ENCODE assay signal across 18 cellular contexts in genomic region chr21:28899744-28900143, GRCh38.
DNase-seq lines count a peak whose midpoint lies in the region; ATAC-seq and TF ChIP-seq lines count a peak whose summit lies in the region.
"Had no signal": no experiment of that assay in that cellular context is flagged by ENCODE, and none has a peak within 500 bp of the region (broad histone marks: within the 10 kb centered on the region; RNA-seq: fewer than 3 reads in every experiment).

No MANE protein-coding gene starts in this region.

- H3K79me2 ChIP-seq in GM23248 (ENCODE audit: insufficient read depth): no peaks in the 10 kb centered on the region

- H3K27me3 Mint-ChIP-seq in activated T-helper 17 cell treated with anti-CD3 and anti-CD28 coated beads, Interleukin-2, amount 50 U/mL, for 72 hours: peaks cover 3% of the 10 kb centered on the region

- in situ Hi-C loops in GM23248 (cut with MboI) (no loop called here), GM13977 (cut with MboI; ENCODE audit: low pct_unique_long_range_greater_than_20kb, low sequenced_read_pairs, unreplicated experiment) (no loop called here)

- no peaks in the 10 kb centered on the region for H3K36me3 ChIP-seq in GM23248 (ENCODE audit: low read depth)
- H3K36me3 ChIP-seq: lower lobe of right lung, WERI-Rb-1 had no signal

- no peak for TF ChIP-seq CTCF in fibroblast of pulmonary artery (IDR thresholded peaks at IDR 0.05; ENCODE audit: low read length, missing control alignments)
- TF ChIP-seq CTCF in GM13977 (IDR thresholded peaks at IDR 0.05; ENCODE audit: extremely low read depth, insufficient read depth, missing control alignments): no peak

- no peaks in the 10 kb centered on the region for H3K27me3 ChIP-seq in GM23248 (replicated peaks; ENCODE audit: insufficient read depth)

- H3K9me3 ChIP-seq in GM23248 (ENCODE audit: low read depth): no peaks in the 10 kb centered on the region
- H3K9me3 ChIP-seq: lower lobe of right lung had no signal

- peak overlapping the region; percentile 18 for H3K4me2 ChIP-seq in GM23248 (ENCODE audit: unreplicated experiment)

- no peak overlapping the region for H3K27ac Mint-ChIP-seq in activated T-helper 17 cell treated with anti-CD3 and anti-CD28 coated beads, Interleukin-2, amount 50 U/mL, for 72 hours
- H3K27ac Mint-ChIP-seq: naive B cell had no signal

- H3K9me3 Mint-ChIP-seq in activated T-helper 17 cell treated with anti-CD3 and anti-CD28 coated beads, Interleukin-2, amount 50 U/mL, for 72 hours: no peaks in the 10 kb centered on the region

- H3K4me1 Mint-ChIP-seq in activated T-helper 17 cell treated with anti-CD3 and anti-CD28 coated beads, Interleukin-2, amount 50 U/mL, for 72 hours: no peaks in the 10 kb centered on the region
- H3K4me1 Mint-ChIP-seq: naive B cell had no signal

- H3K27ac ChIP-seq in GM23248: peak overlapping the region; percentile 50
- H3K27ac ChIP-seq: lower lobe of right lung, WERI-Rb-1 had no signal

- H2AFZ ChIP-seq in GM23248: no peak overlapping the region

- H3K9ac ChIP-seq in GM23248: 0 out of 2 replicates have a peak overlapping the region, but pooled peaks have one; percentile 46

- peaks cover 7% of the 10 kb centered on the region for H3K4me1 ChIP-seq in GM23248 (ENCODE audit: insufficient read depth)
- H3K4me1 ChIP-seq: lower lobe of right lung had no signal

- H3K36me3 Mint-ChIP-seq in activated T-helper 17 cell treated with anti-CD3 and anti-CD28 coated beads, Interleukin-2, amount 50 U/mL, for 72 hours (ENCODE audit: low read depth): no peaks in the 10 kb centered on the region

- H3K4me3 ChIP-seq in GM23248 (no peak overlapping the region), fibroblast of pulmonary artery (replicated peaks; ENCODE audit: low read depth, low read length) (no peak overlapping the region)
- H3K4me3 ChIP-seq: lower lobe of right lung had no signal

- ATAC-seq in activated T-helper 17 cell treated with anti-CD3 and anti-CD28 coated beads, Interleukin-2, amount 50 U/mL, for 72 hours (replicated peaks): peak; percentile 46
- no peak for ATAC-seq in HG03565 (IDR thresholded peaks at IDR 0.05; ENCODE audit: unreplicated experiment)
- ATAC-seq: lower lobe of right lung, Panc1 had no signal

- no peak overlapping the region for H3K4me3 Mint-ChIP-seq in activated T-helper 17 cell treated with anti-CD3 and anti-CD28 coated beads, Interleukin-2, amount 50 U/mL, for 72 hours
- H3K4me3 Mint-ChIP-seq: naive B cell had no signal

- no peaks in the 10 kb centered on the region for H3K9me2 ChIP-seq in GM23248 (ENCODE audit: insufficient read depth)

- DNase-seq in A172 (ENCODE audit: low spot score) (peak; percentile 30), GM23248 (peak; percentile 87), fibroblast of pulmonary artery (ENCODE audit: low read depth) (peak; percentile 66), retina (no peak), GM13977 (ENCODE audit: low spot score) (no peak), NOMO-1 (lab: John Stamatoyannopoulos, UW; ENCODE audit: unreplicated experiment in 2 of 2) (no peak)
- DNase-seq: activated gamma-delta T cell treated with Interleukin-2 at 50 U/mL for 16 hours; Calu3; effector memory CD4-positive, alpha-beta T cell; lower lobe of right lung; naive B cell; NCI-H2029 treated with DMSO at 0.1 percent for 48 hours; NCI-H526; posterior cingulate gyrus; WERI-Rb-1 had no signal

- H4K20me1 ChIP-seq in GM23248 (ENCODE audit: insufficient read depth): no peaks in the 10 kb centered on the region

- 55 to 62% methylated on average over 5 of the region's 5 CpGs for WGBS in GM23248 (ENCODE audit: low coverage in 1 of 2, low lambda C conversion rate in 2 of 2, missing lambda C conversion rate in 2 of 2), 2 experiments

- peaks cover 10% of the 10 kb centered on the region; the same call in 1 of the 2 replicates for H3F3A ChIP-seq in GM23248 (ENCODE audit: insufficient read depth)

Comparison
In these comparisons a context has a peak if more than half of its experiments do, and no peak if none do; other contexts are left out.
1. DNase-seq: peak in A172 (single experiment), GM23248 (single experiment) and fibroblast of pulmonary artery (single experiment); none in retina (single experiment), GM13977 (single experiment) and NOMO-1 (0 of 2).